Comparison of ENCODE assay signal across 9 cellular contexts in genomic region chr6:116512155-116512559, GRCh38. TPM values are rescaled to one million over a fixed set of nuclear protein-coding genes. Genes with fewer than 3 reads are reported as not detected.
A peak's percentile ranks its signal among the peaks of the same experiment; 100 is the strongest.
DNase-seq lines count a peak whose midpoint lies in the region; ATAC-seq, FAIRE-seq and TF ChIP-seq lines count a peak whose summit lies in the region.
"Had no signal": no experiment of that assay in that cellular context is flagged by ENCODE, and none has a peak within 500 bp of the region (broad histone marks: within the 10 kb centered on the region; RNA-seq: fewer than 3 reads in every experiment).

No MANE protein-coding gene starts in this region.

- in situ Hi-C loops in gastrocnemius medialis (cut with MboI; ENCODE audit: low sequenced_read_pairs in 4 of 4) = no loop called here

- ATAC-seq in GM18907 (IDR thresholded peaks at IDR 0.05; ENCODE audit: unreplicated experiment) = peak; percentile 70
- ATAC-seq in HG03108 (IDR thresholded peaks at IDR 0.05; ENCODE audit: unreplicated experiment) = peak; percentile 76
- peak; percentile 30 to 56 for ATAC-seq in gastrocnemius medialis
- no peak for ATAC-seq in naive thymus-derived CD8-positive, alpha-beta T cell

- H3K4me1 Mint-ChIP-seq in endodermal cell = peaks cover 15% of the 10 kb centered on the region
- H3K4me1 Mint-ChIP-seq in naive thymus-derived CD8-positive, alpha-beta T cell = no peaks in the 10 kb centered on the region

- POLR2A ChIA-PET in naive thymus-derived CD8-positive, alpha-beta T cell (lab: Charles Lee) = no interaction called here

- H3K27ac Mint-ChIP-seq in endodermal cell = peak overlapping the region; percentile 87
- H3K27ac Mint-ChIP-seq in naive thymus-derived CD8-positive, alpha-beta T cell = no peak overlapping the region

- peaks cover 11% of the 10 kb centered on the region for H3K9me3 ChIP-seq in endodermal cell (ENCODE audit: control insufficient read depth, low read length)
- no peaks in the 10 kb centered on the region for H3K9me3 ChIP-seq in gastrocnemius medialis

- H3K4me1 ChIP-seq in endodermal cell (ENCODE audit: control insufficient read depth, insufficient read depth, low read length) = peaks cover 7% of the 10 kb centered on the region
- H3K4me1 ChIP-seq in gastrocnemius medialis = no peaks in the 10 kb centered on the region

- WGBS in endodermal cell (ENCODE audit: insufficient coverage in 1 of 2, insufficient read length in 1 of 2), 2 experiments = 88 to 91% methylated on average over 1 to 4 of the region's 4 CpGs

- H3K4me3 ChIP-seq in endodermal cell (ENCODE audit: low read length) = peak overlapping the region; percentile 61
- H3K4me3 ChIP-seq in gastrocnemius medialis = peak overlapping the region; percentile 37 to 52 (median 46)

- TF ChIP-seq CTCF in endodermal cell (conservative IDR thresholded peaks at IDR 0.05) = no peak
- no peak for TF ChIP-seq CTCF in gastrocnemius medialis (IDR thresholded peaks at IDR 0.05 in 4 of 5, conservative IDR thresholded peaks at IDR 0.05 in 1 of 5)
- TF ChIP-seq CTCF in D721Med (IDR thresholded peaks at IDR 0.05; ENCODE audit: insufficient read depth, missing control alignments) = no peak

- H3K27me3 ChIP-seq in endodermal cell (ENCODE audit: control insufficient read depth, insufficient read depth, low read length, poor library complexity, severe bottlenecking) (no peaks in the 10 kb centered on the region), gastrocnemius medialis (no peaks in the 10 kb centered on the region)

- no peaks in the 10 kb centered on the region for H3K36me3 Mint-ChIP-seq in endodermal cell (ENCODE audit: low read depth)
- peaks cover 0 to 6% (median 0%) of the 10 kb centered on the region in 3 donors for H3K36me3 Mint-ChIP-seq in naive thymus-derived CD8-positive, alpha-beta T cell

- FAIRE-seq in D721Med (lab: Jason Lieb, UNC) = no peak

- no peaks in the 10 kb centered on the region for H3K27me3 Mint-ChIP-seq in endodermal cell (ENCODE audit: insufficient read depth)
- peaks cover 0 to 4% (median 1%) of the 10 kb centered on the region in 5 donors for H3K27me3 Mint-ChIP-seq in naive thymus-derived CD8-positive, alpha-beta T cell

- H3K27ac ChIP-seq in endodermal cell (ENCODE audit: low read depth, low read length) (peak overlapping the region; percentile 90), gastrocnemius medialis (peak overlapping the region; percentile 69 to 79 (median 70))

- H3K4me3 Mint-ChIP-seq in endodermal cell = no peak overlapping the region
- H3K4me3 Mint-ChIP-seq in naive thymus-derived CD8-positive, alpha-beta T cell = no peak overlapping the region

- H3K36me3 ChIP-seq in endodermal cell (ENCODE audit: control insufficient read depth, insufficient read depth, low read length) (no peaks in the 10 kb centered on the region), gastrocnemius medialis (no peaks in the 10 kb centered on the region)

- peaks cover 7% of the 10 kb centered on the region for H3K9me3 Mint-ChIP-seq in endodermal cell
- peaks cover 0 to 21% (median 8%) of the 10 kb centered on the region in 9 donors for H3K9me3 Mint-ChIP-seq in naive thymus-derived CD8-positive, alpha-beta T cell

- no peak for DNase-seq in endodermal cell
- DNase-seq in gastrocnemius medialis = no peak
- no peak for DNase-seq in T-helper 2 cell
- no peak for DNase-seq in D721Med (ENCODE audit: insufficient read length, low spot score)
- no peak for DNase-seq in naive thymus-derived CD8-positive, alpha-beta T cell
- no peak for DNase-seq in epidermal melanocyte (ENCODE audit: insufficient read length, low spot score)

- H3K9ac ChIP-seq in endodermal cell (ENCODE audit: extremely low read depth, low read length, poor library complexity, severe bottlenecking) = peak overlapping the region; percentile 7

- no peak for TF ChIP-seq POLR2A in gastrocnemius medialis (IDR thresholded peaks at IDR 0.05)

- intact Hi-C loops in gastrocnemius medialis (cut with DNase I; ENCODE audit: low total_unique reads) = no loop called here

RNA-seq across cellular contexts. Expression of gene CALHM5, which starts 0.7 kb away (rescaled TPM):
- total RNA-seq in endodermal cell (under 1 TPM; 0.18 to 0.20 TPM), gastrocnemius medialis (1 to 10 TPM in 1 of 4 donors, under 1 TPM in 3; 0.56 to 1.5 (median 0.82) TPM)
- 1.2 TPM for polyA plus RNA-seq in endodermal cell (2013, experiment 1 of 2)
- polyA plus RNA-seq in endodermal cell (2013, experiment 2 of 2) = 0.91 TPM
- total RNA-seq in naive thymus-derived CD8-positive, alpha-beta T cell = not detected
- polyA plus RNA-seq in naive thymus-derived CD8-positive, alpha-beta T cell = not detected

RNA-seq across cellular contexts. Expression of gene TRAPPC3L, which starts 33.3 kb away (rescaled TPM):
- not detected for total RNA-seq in endodermal cell
- polyA plus RNA-seq in endodermal cell (2013, experiment 1 of 2) = not detected
- not detected for polyA plus RNA-seq in endodermal cell (2013, experiment 2 of 2)
- not detected for total RNA-seq in gastrocnemius medialis
- not detected for total RNA-seq in naive thymus-derived CD8-positive, alpha-beta T cell
- polyA plus RNA-seq in naive thymus-derived CD8-positive, alpha-beta T cell = not detected

RNA-seq across cellular contexts. Expression of gene CALHM4, which starts 41.4 kb away (rescaled TPM):
- total RNA-seq in endodermal cell = not detected
- not detected for polyA plus RNA-seq in endodermal cell (2013, experiment 1 of 2)
- not detected for polyA plus RNA-seq in endodermal cell (2013, experiment 2 of 2)
- total RNA-seq in gastrocnemius medialis = not detected
- not detected for total RNA-seq in naive thymus-derived CD8-positive, alpha-beta T cell
- polyA plus RNA-seq in naive thymus-derived CD8-positive, alpha-beta T cell = not detected
- polyA plus RNA-seq: adipose tissue had no signal

RNA-seq across cellular contexts. Expression of gene CALHM6, which starts 51.0 kb away (rescaled TPM):
- under 1 TPM in 1 of 2 donors, not detected in 1; 0.95 TPM for total RNA-seq in endodermal cell
- 0.25 TPM for polyA plus RNA-seq in endodermal cell (2013, experiment 1 of 2)
- 0.87 TPM for polyA plus RNA-seq in endodermal cell (2013, experiment 2 of 2)
- 1 to 10 TPM in 1 of 4 donors, under 1 TPM in 3; 0.63 to 2.3 (median 0.86) TPM for total RNA-seq in gastrocnemius medialis
- 1 to 10 TPM; 1.2 to 4.8 TPM for total RNA-seq in naive thymus-derived CD8-positive, alpha-beta T cell
- 10 to 100 TPM in 2 of 3 donors, 1 to 10 TPM in 1; 5.3 to 49.3 (median 13.5) TPM for polyA plus RNA-seq in naive thymus-derived CD8-positive, alpha-beta T cell

RNA-seq across cellular contexts. Expression of gene RWDD1, which starts 59.1 kb away (rescaled TPM):
- total RNA-seq in endodermal cell (10 to 100 TPM; 35.5 to 35.8 TPM), gastrocnemius medialis (10 to 100 TPM; 42.1 to 63.8 (median 51.2) TPM)
- 46.8 TPM for polyA plus RNA-seq in endodermal cell (2013, experiment 1 of 2)
- 54.9 TPM for polyA plus RNA-seq in endodermal cell (2013, experiment 2 of 2)
- 10 to 100 TPM; 38.0 to 39.0 TPM for total RNA-seq in naive thymus-derived CD8-positive, alpha-beta T cell
- 10 to 100 TPM; 55.7 to 89.3 (median 69.7) TPM for polyA plus RNA-seq in naive thymus-derived CD8-positive, alpha-beta T cell

Comparison
In these comparisons a context has a peak if more than half of its experiments do, and no peak if none do; other contexts are left out.
1. ATAC-seq: peak in GM18907 (single experiment), HG03108 (single experiment) and gastrocnemius medialis (2 of 2); none in naive thymus-derived CD8-positive, alpha-beta T cell (0 of 2).